11 cellular contexts compared by ENCODE assay signal in the genomic region with DNA sequence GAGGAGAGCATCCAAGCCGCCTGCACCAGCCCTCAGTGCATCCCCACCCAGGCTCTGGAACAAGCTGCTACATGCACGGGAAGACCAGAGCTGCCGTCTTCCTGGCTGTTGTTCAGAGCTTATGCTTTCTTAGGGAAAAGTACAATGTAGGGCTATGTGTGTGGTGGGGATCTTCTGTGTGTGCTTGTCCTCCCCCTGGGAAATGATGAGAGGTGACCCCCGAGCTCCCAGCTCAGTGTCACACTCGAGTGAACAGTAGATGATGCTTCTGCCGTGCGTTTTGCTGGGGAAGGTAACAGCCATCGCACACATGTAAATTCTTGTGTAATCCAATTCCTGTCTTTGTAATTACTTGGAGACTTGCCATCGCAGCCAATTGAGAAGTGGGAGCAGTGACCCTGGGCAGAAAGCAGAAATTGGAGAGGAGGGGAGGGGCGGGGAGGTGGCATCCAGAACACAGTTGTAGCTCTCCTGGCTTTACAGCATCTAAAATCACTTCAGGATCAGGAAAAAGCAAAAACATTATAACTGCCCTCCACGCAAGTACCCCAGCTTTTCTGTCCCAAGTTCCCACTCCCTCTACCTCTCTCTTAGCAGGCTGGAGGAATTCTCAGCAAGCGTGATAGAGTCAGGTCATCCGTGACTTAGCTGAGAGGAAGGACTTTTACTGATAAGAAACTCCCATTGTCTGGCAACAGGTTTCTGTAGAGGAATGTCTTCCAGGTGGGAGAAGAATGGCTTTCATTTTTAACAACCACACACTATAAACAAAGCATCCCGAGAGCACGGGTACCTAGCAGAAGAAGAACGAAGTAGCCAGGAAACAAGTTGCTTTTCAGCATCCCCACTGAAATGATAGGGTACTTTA.
DNase-seq lines count a peak whose midpoint lies in the region; ATAC-seq and TF ChIP-seq lines count a peak whose summit lies in the region.
"Had no signal": no experiment of that assay in that cellular context is flagged by ENCODE, and none has a peak within 500 bp of the region (broad histone marks: within the 10 kb centered on the region; RNA-seq: fewer than 3 reads in every experiment).

No MANE protein-coding gene starts in this region.

- peak; percentile 44 for DNase-seq in NCI-H1092 treated with DMSO at 0.1 percent for 48 hours (lab: John Stamatoyannopoulos, UW)
- no peak for DNase-seq in NCI-H1092 (lab: John Stamatoyannopoulos, UW)
- DNase-seq in NOMO-1 (lab: John Stamatoyannopoulos, UW; ENCODE audit: unreplicated experiment in 2 of 2): peak; percentile 44 to 65
- DNase-seq in fibroblast of lung (ENCODE audit: low read depth in 2 of 2): peak; percentile 53 to 55
- DNase-seq in suprapubic skin (ENCODE audit: low spot score in 2 of 2): no peak
- no peak for DNase-seq in sigmoid colon
- DNase-seq in occipital lobe (lab: John Stamatoyannopoulos, UW): no peak
- DNase-seq: activated CD4-positive, alpha-beta memory T cell treated with anti-CD3 and anti-CD28 coated beads, Interleukin-2, amount 10 ng/mL, durations not matched to agents 7 days and 5 days; stimulated activated CD4-positive, alpha-beta T cell treated with anti-CD3 and anti-CD28 coated beads, Interleukin-4, amount 100 ng/mL, for 1 hour had no signal

- peaks cover 2% of the 10 kb centered on the region for H3K79me2 ChIP-seq in fibroblast of lung (ENCODE audit: control insufficient read depth, insufficient read depth, low read length)

- no peak for ATAC-seq in activated CD4-positive, CD25-positive, alpha-beta regulatory T cell treated with anti-CD3 and anti-CD28 coated beads, Interleukin-2, amount 50 U/mL, for 24 hours

- no peaks in the 10 kb centered on the region for H3K27me3 ChIP-seq in fibroblast of lung (ENCODE audit: control insufficient read depth, insufficient read depth, low read length)
- no peaks in the 10 kb centered on the region for H3K27me3 ChIP-seq in suprapubic skin
- H3K27me3 ChIP-seq in sigmoid colon: no peaks in the 10 kb centered on the region

- no peak for TF ChIP-seq EP300 in suprapubic skin (IDR thresholded peaks at IDR 0.05)
- no peak for TF ChIP-seq EP300 in sigmoid colon (IDR thresholded peaks at IDR 0.05)

- H3K4me3 ChIP-seq in fibroblast of lung (replicated peaks in 1 of 4; ENCODE audit: control extremely low read depth in 1 of 4, insufficient read depth in 1 of 4, low read depth in 3 of 4, low read length in 4 of 4) (no peak overlapping the region), suprapubic skin (peak overlapping the region; percentile 13), sigmoid colon (no peak overlapping the region)

- 37% methylated on average over 16 of the region's 16 CpGs for WGBS in suprapubic skin
- 74 to 77% methylated on average over 16 of the region's 16 CpGs for WGBS in sigmoid colon, 2 donors

- no peaks in the 10 kb centered on the region for H3K9me3 ChIP-seq in fibroblast of lung (ENCODE audit: control insufficient read depth, insufficient read depth, low read depth, low read length)
- H3K9me3 ChIP-seq in suprapubic skin: no peaks in the 10 kb centered on the region
- H3K9me3 ChIP-seq in sigmoid colon: no peaks in the 10 kb centered on the region

- H3K27ac ChIP-seq in fibroblast of lung (ENCODE audit: insufficient read depth, low read length) (no peak overlapping the region), suprapubic skin (peak overlapping the region; percentile 32), sigmoid colon (peak overlapping the region in 1 of 4 donors; percentile 23)
- H3K27ac ChIP-seq: 22Rv1 had no signal

- H3K4me1 ChIP-seq in fibroblast of lung (ENCODE audit: control insufficient read depth, extremely low read depth, insufficient read depth, low read length) (peaks cover 7% of the 10 kb centered on the region), suprapubic skin (peaks cover 41% of the 10 kb centered on the region), sigmoid colon (peaks cover 0 to 67% (median 65%) of the 10 kb centered on the region in 4 donors)

- H3K4me2 ChIP-seq in fibroblast of lung (ENCODE audit: extremely low read depth, insufficient read depth, low read length): no peak overlapping the region

- intact Hi-C loops in sigmoid colon (cut with DNase I): loop anchor here (5.0 kb wide), 1 partner anchor 147 kb away; a partner anchor contains a TSS

- no peak overlapping the region for H3K9ac ChIP-seq in fibroblast of lung (ENCODE audit: insufficient read depth, low read length)

- H2AFZ ChIP-seq in fibroblast of lung (ENCODE audit: low read length): no peak overlapping the region

- no peaks in the 10 kb centered on the region for H3K36me3 ChIP-seq in fibroblast of lung (ENCODE audit: control insufficient read depth, insufficient read depth, low read length)
- H3K36me3 ChIP-seq in suprapubic skin: no peaks in the 10 kb centered on the region
- no peaks in the 10 kb centered on the region for H3K36me3 ChIP-seq in sigmoid colon

- no peak for TF ChIP-seq CTCF in fibroblast of lung (conservative IDR thresholded peaks at IDR 0.05 in 1 of 2, IDR thresholded peaks at IDR 0.05 in 1 of 2; ENCODE audit: low read depth in 1 of 2, low read length in 2 of 2)
- TF ChIP-seq CTCF in suprapubic skin (IDR thresholded peaks at IDR 0.05): no peak
- no peak for TF ChIP-seq CTCF in sigmoid colon (IDR thresholded peaks at IDR 0.05)

- no peaks in the 10 kb centered on the region for H4K20me1 ChIP-seq in fibroblast of lung (ENCODE audit: control insufficient read depth, extremely low read depth, insufficient read depth, low read length)

- TF ChIP-seq POLR2A in suprapubic skin (IDR thresholded peaks at IDR 0.05) (no peak), sigmoid colon (IDR thresholded peaks at IDR 0.05) (no peak)

Comparison
In these comparisons a context has a peak if more than half of its experiments do, and no peak if none do; other contexts are left out.
1. DNase-seq: peak in NCI-H1092 treated with DMSO at 0.1 percent for 48 hours (single experiment), NOMO-1 (2 of 2) and fibroblast of lung (2 of 2); none in NCI-H1092 (single experiment), suprapubic skin (0 of 2), sigmoid colon (single experiment) and occipital lobe (single experiment).